8 cellular contexts compared by ENCODE assay signal in the genomic region with DNA sequence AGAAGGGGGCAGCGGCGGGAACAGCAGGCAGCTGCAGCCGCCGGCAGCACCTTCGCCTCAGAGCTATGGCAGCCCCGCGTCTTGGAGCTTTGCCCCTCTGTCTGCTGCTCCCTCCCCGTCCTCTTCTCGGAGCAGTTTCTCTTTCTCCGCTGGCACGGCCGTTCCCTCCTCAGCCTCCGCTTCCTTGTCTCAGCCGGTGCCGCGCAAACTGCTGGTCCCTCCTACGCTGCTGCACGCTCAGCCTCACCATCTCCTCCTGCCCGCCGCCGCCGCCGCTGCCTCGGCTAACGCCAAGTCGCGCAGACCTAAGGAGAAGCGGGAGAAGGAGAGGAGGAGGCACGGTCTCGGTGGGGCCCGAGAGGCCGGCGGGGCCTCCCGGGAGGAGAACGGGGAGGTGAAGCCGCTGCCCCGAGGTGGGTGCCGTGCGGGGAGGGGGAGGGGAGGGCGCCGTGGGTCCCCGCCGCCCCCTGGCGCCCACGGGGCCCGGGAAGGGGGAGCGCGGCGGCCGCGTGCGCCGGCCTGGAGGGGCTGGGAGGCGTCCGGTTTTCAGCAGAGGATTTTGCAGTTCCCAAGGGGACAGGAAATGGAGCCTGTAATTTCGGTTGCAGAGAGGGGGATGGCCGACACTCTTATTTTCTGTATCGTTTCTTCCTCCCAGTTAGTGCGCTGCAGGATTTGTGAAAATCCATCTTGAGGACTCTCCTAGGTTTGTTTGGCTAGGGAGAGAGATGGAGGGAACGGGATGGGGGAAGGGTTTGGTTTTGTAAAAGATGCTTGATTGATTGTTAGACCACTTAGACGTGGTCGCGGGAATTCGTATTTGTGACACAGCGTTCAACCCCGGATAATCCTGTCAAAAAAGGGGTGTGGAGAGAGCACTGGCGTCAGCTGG. TPM values are rescaled to one million over a fixed set of nuclear protein-coding genes. Genes with fewer than 3 reads are reported as not detected.
DNase-seq lines count a peak whose midpoint lies in the region; ATAC-seq and TF ChIP-seq lines count a peak whose summit lies in the region.

No MANE protein-coding gene starts in this region.

- H3K9me2 ChIP-seq in MM.1S (replicated peaks; ENCODE audit: insufficient read depth, low read length), result no peaks in the 10 kb centered on the region

- no peak overlapping the region for H2AFZ ChIP-seq in H9 (ENCODE audit: low read length)
- H2AFZ ChIP-seq in MM.1S (ENCODE audit: low read length), result peak overlapping the region; percentile 100

- H3K56ac ChIP-seq in H9 (ENCODE audit: insufficient read length, low read depth, low read length), result no peak overlapping the region

- ATAC-seq in right cardiac atrium, result peak; percentile 71 to 73

- peak overlapping the region; percentile 93 for H3K18ac ChIP-seq in H9 (ENCODE audit: insufficient read length, low read depth, low read length)

- peak overlapping the region; percentile 94 to 98 (median 97); a peak in 6 of 7 replicates for H3K27ac Mint-ChIP-seq in H9

- H3K9me3 ChIP-seq in H9 (ENCODE audit: control insufficient read depth, low read depth, low read length) (no peaks in the 10 kb centered on the region), MM.1S (replicated peaks; ENCODE audit: insufficient read depth, low read length) (no peaks in the 10 kb centered on the region), right cardiac atrium (ENCODE audit: control insufficient read depth, low read length) (no peaks in the 10 kb centered on the region)

- intact Hi-C loops in right cardiac atrium (cut with DNase I), result no loop called here

- H2BK12ac ChIP-seq in H9 (ENCODE audit: insufficient read length, low read depth, low read length), result no peak overlapping the region

- H3T11ph ChIP-seq in H9 (ENCODE audit: low read length), result no peak overlapping the region

- no peaks in the 10 kb centered on the region; the same call in 1 of the 2 replicates for H3K36me3 ChIP-seq in MM.1S (replicated peaks; ENCODE audit: insufficient read depth, low read length)
- H3K36me3 ChIP-seq in rectal smooth muscle tissue (ENCODE audit: control insufficient read depth, insufficient read depth, low read length), result no peaks in the 10 kb centered on the region

- H3K4me3 Mint-ChIP-seq in H9, result peak overlapping the region; percentile 99

- H3K4me1 ChIP-seq in H9 (ENCODE audit: insufficient read depth, low read length) (no peaks in the 10 kb centered on the region; the same call in 1 of the 2 replicates), MM.1S (ENCODE audit: low read length) (no peaks in the 10 kb centered on the region; the same call in 1 of the 2 replicates), right cardiac atrium (ENCODE audit: control insufficient read depth, insufficient read depth, low read length) (peaks cover 2% of the 10 kb centered on the region), rectal smooth muscle tissue (ENCODE audit: control insufficient read depth, insufficient read depth, low read length) (peaks cover 9% of the 10 kb centered on the region)

- peaks cover 7% of the 10 kb centered on the region for H3K79me1 ChIP-seq in H9 (ENCODE audit: insufficient read depth, low read depth, low read length, poor library complexity, severe bottlenecking)

- H3K23ac ChIP-seq in H9 (ENCODE audit: insufficient read length, low read depth, low read length), result no peak overlapping the region

- no peaks in the 10 kb centered on the region for H3K27me3 ChIP-seq in H9 (ENCODE audit: insufficient read depth, low read length)
- H3K27me3 ChIP-seq in MM.1S (replicated peaks; ENCODE audit: insufficient read depth, low read length), result no peaks in the 10 kb centered on the region
- H3K27me3 ChIP-seq in right cardiac atrium (ENCODE audit: control insufficient read depth, insufficient read depth), result no peaks in the 10 kb centered on the region
- no peaks in the 10 kb centered on the region for H3K27me3 ChIP-seq in rectal smooth muscle tissue (ENCODE audit: control insufficient read depth, insufficient read depth, low read length)

- peak overlapping the region; percentile 100 for H3K4me3 ChIP-seq in MM.1S (ENCODE audit: low read length)
- H3K4me3 ChIP-seq in right cardiac atrium (ENCODE audit: low read length), result peak overlapping the region; percentile 87
- H3K4me3 ChIP-seq in rectal smooth muscle tissue (ENCODE audit: low read length), result peak overlapping the region; percentile 77

- no peak for TF ChIP-seq CTCF in H9 (conservative IDR thresholded peaks at IDR 0.05)
- TF ChIP-seq CTCF in MM.1S (IDR thresholded peaks at IDR 0.05; ENCODE audit: low read length), result no peak

- DNase-seq in ELR (ENCODE audit: low read depth) (peak; percentile 75), H9 (peak; percentile 53), MM.1S (peak; percentile 51), T follicular helper cell (ENCODE audit: low read depth) (peak; percentile 34), amniotic epithelial cell (ENCODE audit: low read depth) (peak; percentile 37), right cardiac atrium (peak; percentile 63 to 83 (median 83)), NCI-H446 treated with DMSO at 0.1 percent for 48 hours (lab: John Stamatoyannopoulos, UW) (no peak)

- H3K4ac ChIP-seq in H9 (ENCODE audit: low read depth, low read length), result no peak overlapping the region

- WGBS in H9 (ENCODE audit: extremely low coverage, insufficient read length, low lambda C conversion rate), result no CpG with 5 or more reads among the region's 67 CpGs
- under 1% methylated on average over 67 of the region's 67 CpGs for WGBS in right cardiac atrium

- H4K8ac ChIP-seq in H9 (replicated peaks; ENCODE audit: insufficient read length, low read depth, low read length), result no peak overlapping the region

- no peak overlapping the region for H4K91ac ChIP-seq in H9 (ENCODE audit: insufficient read length, low read depth, low read length)

- H3K79me2 ChIP-seq in H9 (ENCODE audit: insufficient read depth, low read length) (peaks cover 17% of the 10 kb centered on the region), MM.1S (ENCODE audit: low read length) (peaks cover 75% of the 10 kb centered on the region)

- peaks cover 6% of the 10 kb centered on the region; the same call in 1 of the 2 replicates for H3F3A ChIP-seq in MM.1S (ENCODE audit: insufficient read depth, low read length)

- H3K9ac ChIP-seq in H9 (ENCODE audit: extremely low read depth, insufficient read length, low read length) (peak overlapping the region; percentile 95), MM.1S (ENCODE audit: low read length) (peak overlapping the region; percentile 99), rectal smooth muscle tissue (ENCODE audit: low read length) (peak overlapping the region; percentile 90)

- H2BK15ac ChIP-seq in H9 (ENCODE audit: low read depth, low read length), result no peak overlapping the region

- peaks cover 1 to 16% (median 11%) of the 10 kb centered on the region in 3 experiments; a peak in 6 of 7 replicates for H3K36me3 Mint-ChIP-seq in H9 (ENCODE audit: insufficient read depth in 1 of 3, low read depth in 3 of 3)

- peak overlapping the region; percentile 95 for H3K14ac ChIP-seq in H9 (ENCODE audit: insufficient read depth, low read length)

- no peak overlapping the region for H2BK5ac ChIP-seq in H9 (ENCODE audit: insufficient read length, low read length)

- H3K27me3 Mint-ChIP-seq in H9 (ENCODE audit: low read depth), result no peaks in the 10 kb centered on the region

- H2BK20ac ChIP-seq in H9 (ENCODE audit: low read depth, low read length, poor library complexity, severe bottlenecking), result no peak overlapping the region

- no peak overlapping the region for H2BK120ac ChIP-seq in H9 (ENCODE audit: low read depth, low read length, poor library complexity, severe bottlenecking)

- peaks cover 6% of the 10 kb centered on the region for H3K23me2 ChIP-seq in H9 (ENCODE audit: insufficient read length, low read depth, low read length, poor library complexity, severe bottlenecking)

- no peaks in the 10 kb centered on the region for H3K9me3 Mint-ChIP-seq in H9

- peaks cover 36 to 38% of the 10 kb centered on the region in 2 experiments for H3K4me1 Mint-ChIP-seq in H9

- H3K4me2 ChIP-seq in H9 (ENCODE audit: insufficient read depth, insufficient read length, low read length) (peak overlapping the region; percentile 73), MM.1S (ENCODE audit: low read depth, low read length) (peak overlapping the region; percentile 76)

- H4K20me1 ChIP-seq in H9 (ENCODE audit: control insufficient read depth, insufficient read depth, insufficient read length), result peaks cover 2% of the 10 kb centered on the region
- peaks cover 10% of the 10 kb centered on the region; the same call in 1 of the 2 replicates for H4K20me1 ChIP-seq in MM.1S (ENCODE audit: insufficient read depth, low read length)

- no peak overlapping the region for H3K27ac ChIP-seq in H9 (ENCODE audit: insufficient read length, low read depth, low read length)
- H3K27ac ChIP-seq in MM.1S (ENCODE audit: low read length), result peak overlapping the region; percentile 84
- H3K27ac ChIP-seq in right cardiac atrium (ENCODE audit: low read length), result peak overlapping the region; percentile 87
- peak overlapping the region; percentile 95 for H3K27ac ChIP-seq in rectal smooth muscle tissue (ENCODE audit: low read depth, low read length)

- no peak overlapping the region for H2AK5ac ChIP-seq in H9 (ENCODE audit: insufficient read length, low read length)

- no peak overlapping the region for H4K5ac ChIP-seq in H9 (ENCODE audit: insufficient read length, low read depth, low read length)

RNA-seq across cellular contexts. Expression of a gene that starts 0.6 kb away (rescaled TPM):
- total RNA-seq in H9 (2021) (20.6 and 20.7 TPM in 2 replicates), right cardiac atrium (10 to 100 TPM in 3 of 4 donors, 1 to 10 TPM in 1; 9.7 to 13.2 (median 13.1) TPM)
- 5.1 TPM for polyA plus RNA-seq in right cardiac atrium
